ENCODE assay signal across 8 cellular contexts in genomic region chr2:213238753-213239591, GRCh38. TPM values are rescaled to one million over a fixed set of nuclear protein-coding genes. Genes with fewer than 3 reads are reported as not detected.
DNase-seq lines count a peak whose midpoint lies in the region; ATAC-seq and TF ChIP-seq lines count a peak whose summit lies in the region.

No MANE protein-coding gene starts in this region.

- no peaks in the 10 kb centered on the region for H3K27me3 ChIP-seq in gastroesophageal sphincter

- ATAC-seq in GM18508 (IDR thresholded peaks at IDR 0.05; ENCODE audit: insufficient read depth, unreplicated experiment) (peak; percentile 33), gastroesophageal sphincter (peak; percentile 46)

- intact Hi-C loops in OCI-LY7 (cut with micrococcal nuclease; ENCODE audit: unreplicated experiment) = no loop called here

- H3K4me1 ChIP-seq in OCI-LY7 (ENCODE audit: insufficient read depth, low read length, poor library complexity, severe bottlenecking) (peaks cover 94% of the 10 kb centered on the region), gastroesophageal sphincter (peaks cover 0 to 6% (median 0%) of the 10 kb centered on the region in 3 donors)

- no peaks in the 10 kb centered on the region for H3K9me2 ChIP-seq in OCI-LY7 (ENCODE audit: insufficient read depth, low read length)

- H3K4me3 ChIP-seq in HFF-Myc (replicated peaks; ENCODE audit: low read depth, low read length) (no peak overlapping the region), OCI-LY7 (ENCODE audit: low read depth, low read length, poor library complexity, severe bottlenecking) (no peak overlapping the region), gastroesophageal sphincter (no peak overlapping the region)

- H3K27ac ChIP-seq in OCI-LY7 (ENCODE audit: low read depth, low read length, poor library complexity, severe bottlenecking) (peak overlapping the region; percentile 32), gastroesophageal sphincter (no peak overlapping the region)

- POLR2A ChIA-PET in OCI-LY7 (lab: Charles Lee) = interaction anchor here (0.8 to 1.8 kb wide), 4 partner anchors 11 to 90 kb away, joined by 3 to 10 read pairs (median 4); no protein-coding TSS in a partner anchor

- BruUV-seq in OCI-LY7 (replicated peaks; lab: Mats Ljungman, UMichigan) = no TSS peak

- H3K9me3 ChIP-seq in OCI-LY7 (ENCODE audit: low read length) (peaks cover 7% of the 10 kb centered on the region; the same call in 1 of the 2 replicates), gastroesophageal sphincter (no peaks in the 10 kb centered on the region)

- TF ChIP-seq EP300 in gastroesophageal sphincter (IDR thresholded peaks at IDR 0.05) = no peak

- peak overlapping the region; percentile 45 for H3K4me2 ChIP-seq in OCI-LY7 (ENCODE audit: low read length)

- CTCF ChIA-PET in OCI-LY7 (lab: Charles Lee; ENCODE audit: unreplicated experiment) = no interaction called here

- peak overlapping the region; percentile 90 for H2AFZ ChIP-seq in OCI-LY7 (ENCODE audit: low read length)

- no peaks in the 10 kb centered on the region for H4K20me1 ChIP-seq in OCI-LY7 (ENCODE audit: insufficient read depth, low read length)

- no peak for TF ChIP-seq CTCF in HFF-Myc (IDR thresholded peaks at IDR 0.05; ENCODE audit: low read depth, low read length, missing control alignments)
- TF ChIP-seq CTCF in OCI-LY7 (conservative IDR thresholded peaks at IDR 0.05; ENCODE audit: low read length) = no peak
- TF ChIP-seq CTCF in gastroesophageal sphincter (IDR thresholded peaks at IDR 0.05) = no peak

- TF ChIP-seq POLR2A in gastroesophageal sphincter (IDR thresholded peaks at IDR 0.05) = no peak

- DNase-seq in HFF-Myc (ENCODE audit: extremely low read depth, low read depth) = peak; percentile 26
- DNase-seq in OCI-LY7 (ENCODE audit: low spot score) = no peak
- no peak for DNase-seq in NCI-H1436 treated with DMSO at 0.1 percent for 48 hours (lab: John Stamatoyannopoulos, UW)
- DNase-seq in NCI-H1092 treated with DMSO at 0.1 percent for 48 hours (lab: John Stamatoyannopoulos, UW) = no peak
- no peak for DNase-seq in ecto neural progenitor cell (ENCODE audit: low spot score)
- no peak for DNase-seq in SHP77 treated with DMSO at 0.1 percent for 48 hours (lab: John Stamatoyannopoulos, UW)

- H3K79me2 ChIP-seq in OCI-LY7 (ENCODE audit: insufficient read depth, low read depth, low read length) = no peaks in the 10 kb centered on the region

- 37 to 40% methylated on average over 4 of the region's 4 CpGs for WGBS in gastroesophageal sphincter (ENCODE audit: low coverage in 1 of 2), 2 donors

- H3K36me3 ChIP-seq in OCI-LY7 (ENCODE audit: insufficient read depth, low read length) = peaks cover 9% of the 10 kb centered on the region; the same call in 1 of the 2 replicates
- no peaks in the 10 kb centered on the region for H3K36me3 ChIP-seq in gastroesophageal sphincter

RNA-seq across cellular contexts. Expression of gene SPAG16, which starts 45.3 kb away (rescaled TPM):
- 16.6 and 24.2 TPM in 2 replicates for total RNA-seq in OCI-LY7 (2014; rRNA removed; shearing (Covaris generic))
- total RNA-seq in OCI-LY7 (2022) = 18.9 and 22.1 TPM in 2 replicates
- 10 to 100 TPM; 28.9 to 39.8 (median 36.7) TPM for total RNA-seq in gastroesophageal sphincter
